Comparison of ENCODE assay signal across 11 cellular contexts in genomic region chr2:239269173-239269865, GRCh38.
DNase-seq lines count a peak whose midpoint lies in the region; TF ChIP-seq lines count a peak whose summit lies in the region.
"Had no signal": no experiment of that assay in that cellular context is flagged by ENCODE, and none has a peak within 500 bp of the region (broad histone marks: within the 10 kb centered on the region; RNA-seq: fewer than 3 reads in every experiment).

No MANE protein-coding gene starts in this region.

- 0 out of 2 replicates have a peak, but pooled peaks have one; percentile 22 for TF ChIP-seq CTCF in PC-9 (conservative IDR thresholded peaks at IDR 0.05)
- TF ChIP-seq CTCF in epithelial cell of esophagus (IDR thresholded peaks at IDR 0.05; ENCODE audit: insufficient read depth, low read depth, low read length, missing control alignments), result peak; percentile 38
- no peak for TF ChIP-seq CTCF in suprapubic skin (IDR thresholded peaks at IDR 0.05)
- TF ChIP-seq CTCF in GM10248 (IDR thresholded peaks at IDR 0.05; ENCODE audit: control extremely low read depth, extremely low read depth, low read depth, missing control alignments), result no peak

- H3K27ac Mint-ChIP-seq in activated naive CD4-positive, alpha-beta T cell treated with anti-CD3 and anti-CD28 coated beads, Interleukin-2, amount 50 U/mL, for 24 hours, result peak overlapping the region; percentile 96

- peaks cover 22% of the 10 kb centered on the region; the same call in 1 of the 2 replicates for H3F3A ChIP-seq in PC-9 (ENCODE audit: insufficient read depth, low read depth)

- H3K9me3 Mint-ChIP-seq in activated naive CD4-positive, alpha-beta T cell treated with anti-CD3 and anti-CD28 coated beads, Interleukin-2, amount 50 U/mL, for 24 hours, result no peaks in the 10 kb centered on the region

- H2AFZ ChIP-seq in PC-9, result no peak overlapping the region

- no peaks in the 10 kb centered on the region for H3K9me3 ChIP-seq in PC-9 (ENCODE audit: insufficient read depth, low read depth)
- H3K9me3 ChIP-seq in suprapubic skin, result no peaks in the 10 kb centered on the region
- H3K9me3 ChIP-seq: BE2C had no signal

- H4K20me1 ChIP-seq in PC-9 (ENCODE audit: insufficient read depth), result 0 out of 2 replicates have a peak, but pooled peaks cover 3% of the 10 kb centered on the region

- H3K36me3 Mint-ChIP-seq in activated naive CD4-positive, alpha-beta T cell treated with anti-CD3 and anti-CD28 coated beads, Interleukin-2, amount 50 U/mL, for 24 hours, result peaks cover 7% of the 10 kb centered on the region

- CTCF ChIA-PET in PC-9 (lab: Charles Lee), result interaction anchor here (0.9 kb wide), 2 partner anchors 22 to 74 kb away, joined by 3 to 9 read pairs; no protein-coding TSS in a partner anchor
- CTCF ChIA-PET in GM10248 (lab: Yijun Ruan, JAX), result interaction anchor here (1.6 kb wide), 1 partner anchor 47 kb away, joined by 3 read pairs; no protein-coding TSS in a partner anchor

- H3K79me2 ChIP-seq in PC-9 (ENCODE audit: low read depth), result peaks cover 74% of the 10 kb centered on the region

- H3K4me1 ChIP-seq in PC-9 (replicated peaks; ENCODE audit: insufficient read depth) (peaks cover 41% of the 10 kb centered on the region), suprapubic skin (peaks cover 58% of the 10 kb centered on the region)

- no TSS peak for BruUV-seq in PC-9 (replicated peaks; lab: Mats Ljungman, UMichigan)

- H3K27ac ChIP-seq in PC-9 (no peak overlapping the region), suprapubic skin (no peak overlapping the region)

- peaks cover 92% of the 10 kb centered on the region for H3K4me1 Mint-ChIP-seq in activated naive CD4-positive, alpha-beta T cell treated with anti-CD3 and anti-CD28 coated beads, Interleukin-2, amount 50 U/mL, for 24 hours

- POLR2A ChIA-PET in PC-9 (lab: Charles Lee; ENCODE audit: unreplicated experiment), result interaction anchor here (0.7 kb wide), 1 partner anchor 132 kb away, joined by 7 read pairs; no protein-coding TSS in a partner anchor
- POLR2A ChIA-PET in GM10248 (lab: Yijun Ruan, JAX), result no interaction called here

- peak overlapping the region; percentile 77 for H3K4me3 Mint-ChIP-seq in activated naive CD4-positive, alpha-beta T cell treated with anti-CD3 and anti-CD28 coated beads, Interleukin-2, amount 50 U/mL, for 24 hours

- H3K4me3 ChIP-seq in PC-9 (no peak overlapping the region), epithelial cell of esophagus (ENCODE audit: low read length) (no peak overlapping the region), suprapubic skin (no peak overlapping the region)

- no peaks in the 10 kb centered on the region for H3K9me2 ChIP-seq in PC-9 (ENCODE audit: insufficient read depth)

- no peak overlapping the region for H3K4me2 ChIP-seq in PC-9

- H3K36me3 ChIP-seq in PC-9 (ENCODE audit: low read depth) (no peaks in the 10 kb centered on the region), suprapubic skin (no peaks in the 10 kb centered on the region)
- H3K36me3 ChIP-seq: BE2C had no signal

- H3K27me3 ChIP-seq in PC-9 (ENCODE audit: insufficient read depth, low read depth), result no peaks in the 10 kb centered on the region
- H3K27me3 ChIP-seq in suprapubic skin, result no peaks in the 10 kb centered on the region
- H3K27me3 ChIP-seq: BE2C had no signal

- intact Hi-C loops in PC-9 (cut with micrococcal nuclease; ENCODE audit: unreplicated experiment), result loop anchor here (5.0 kb wide), 1 partner anchor 832 kb away; no protein-coding TSS in a partner anchor

- DNase-seq in activated naive CD4-positive, alpha-beta T cell treated with anti-CD3 and anti-CD28 coated beads, Interleukin-2, amount 50 U/mL, for 16 hours, result no peak
- DNase-seq in PC-9 (no peak), epithelial cell of esophagus (ENCODE audit: low read depth) (peak; percentile 32), suprapubic skin (ENCODE audit: low spot score in 2 of 2) (peak; percentile 46 to 72), GM10248 (ENCODE audit: extremely low spot score) (no peak), NCI-H1417 treated with DMSO at 0.1 percent for 48 hours (lab: John Stamatoyannopoulos, UW) (no peak), DMS114 treated with DMSO at 0.1 percent for 48 hours (lab: John Stamatoyannopoulos, UW; ENCODE audit: unreplicated experiment) (no peak)
- DNase-seq: NCI-H1930; stimulated activated naive CD4-positive, alpha-beta T cell had no signal

- H3K27me3 Mint-ChIP-seq in activated naive CD4-positive, alpha-beta T cell treated with anti-CD3 and anti-CD28 coated beads, Interleukin-2, amount 50 U/mL, for 24 hours, result no peaks in the 10 kb centered on the region

- TF ChIP-seq EP300 in suprapubic skin (IDR thresholded peaks at IDR 0.05), result no peak

- WGBS in suprapubic skin, result 83% methylated on average over 9 of the region's 9 CpGs

- TF ChIP-seq POLR2A in suprapubic skin (IDR thresholded peaks at IDR 0.05), result no peak

Comparison
In these comparisons a context has a peak if more than half of its experiments do, and no peak if none do; other contexts are left out.
1. DNase-seq: peak in epithelial cell of esophagus (single experiment) and suprapubic skin (2 of 2); none in activated naive CD4-positive, alpha-beta T cell treated with anti-CD3 and anti-CD28 coated beads, Interleukin-2, amount 50 U/mL, for 16 hours (single experiment), PC-9 (0 of 2), GM10248 (single experiment), NCI-H1417 treated with DMSO at 0.1 percent for 48 hours (single experiment) and DMS114 treated with DMSO at 0.1 percent for 48 hours (single experiment).
2. CTCF ChIP-seq: peak in PC-9 (single experiment) and epithelial cell of esophagus (single experiment); none in suprapubic skin (0 of 2) and GM10248 (single experiment).